Comparison of ENCODE assay signal across 34 cellular contexts in the genomic region with DNA sequence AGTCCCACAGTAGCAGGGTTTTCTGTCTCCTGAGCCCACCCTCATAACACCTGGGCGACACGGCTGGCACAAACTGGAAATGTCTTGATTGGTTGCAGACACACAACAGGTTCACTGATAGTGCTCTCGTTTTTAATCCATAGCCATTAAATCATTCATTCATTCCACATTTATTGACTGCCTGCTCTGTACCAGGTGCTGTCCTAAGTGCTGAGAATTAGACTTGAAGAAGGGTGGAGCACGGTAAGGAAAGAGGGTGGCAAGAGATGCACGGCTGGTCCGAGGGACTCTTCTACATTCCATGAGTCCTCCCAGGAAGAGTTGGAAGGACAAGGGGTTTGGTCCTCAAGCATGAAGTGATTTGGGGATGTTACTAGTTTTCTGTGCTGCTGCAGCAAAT.
"Had no signal": no experiment of that assay in that cellular context is flagged by ENCODE, and none has a peak within 500 bp of the region (broad histone marks: within the 10 kb centered on the region; RNA-seq: fewer than 3 reads in every experiment).

No MANE protein-coding gene starts in this region.

- H3K4me3 ChIP-seq: adrenal gland, body of pancreas, breast epithelium, coronary artery had no signal

- FAIRE-seq: astrocyte, colon, TTC549 had no signal

- H3K9me3 Mint-ChIP-seq: activated CD8-positive, alpha-beta T cell treated with anti-CD3 and anti-CD28 coated beads for 36 hours; activated naive CD4-positive, alpha-beta T cell treated with anti-CD3 and anti-CD28 coated beads for 36 hours; activated T-cell treated with anti-CD3 and anti-CD28 coated beads, Interleukin-2, amount 50 U/mL, for 4 hours had no signal

- H3K27ac Mint-ChIP-seq: activated B cell treated with CpG ODN at 0.5 μM for 24 hours; activated CD4-positive, alpha-beta memory T cell treated with anti-CD3 and anti-CD28 coated beads for 36 hours; activated CD4-positive, alpha-beta T cell treated with anti-CD3 and anti-CD28 coated beads for 36 hours; activated CD8-positive, alpha-beta T cell treated with anti-CD3 and anti-CD28 coated beads for 36 hours; activated naive CD4-positive, alpha-beta T cell treated with anti-CD3 and anti-CD28 coated beads for 36 hours; activated naive CD4-positive, alpha-beta T cell treated with anti-CD3 and anti-CD28 coated beads, Interleukin-2, amount 50 U/mL, for 72 hours; activated naive CD8-positive, alpha-beta T cell treated with anti-CD3 and anti-CD28 coated beads for 36 hours; activated T-cell treated with anti-CD3 and anti-CD28 coated beads, Interleukin-2, amount 50 U/mL, for 72 hours; activated T-helper 1 cell treated with anti-CD3 and anti-CD28 coated beads, Interleukin-12 subunit alpha, Interleukin-12 subunit beta, Interleukin-2, Interleukin-4 antibody, amounts not matched to agents 30 ng/mL and 10 ng/mL and 1 ng/mL, durations not matched to agents 14 hours and 24 hours and 36 hours; activated T-helper 17 cell treated with anti-CD3 and anti-CD28 coated beads, Interleukin-2, amount 50 U/mL, for 72 hours had no signal

- H3K27me3 ChIP-seq: adrenal gland, body of pancreas, brain microvascular endothelial cell, breast epithelium had no signal

- ATAC-seq: activated CD4-positive, alpha-beta T cell treated with anti-CD3 and anti-CD28 coated beads for 36 hours; activated CD8-positive, alpha-beta T cell treated with anti-CD3 and anti-CD28 coated beads for 36 hours; activated naive CD4-positive, alpha-beta T cell treated with anti-CD3 and anti-CD28 coated beads, Interleukin-2, amount 50 U/mL, for 72 hours; activated T-cell treated with anti-CD3 and anti-CD28 coated beads, Interleukin-2, amount 50 U/mL, for 4 hours; activated T-cell treated with anti-CD3 and anti-CD28 coated beads, Interleukin-2, amount 50 U/mL, for 72 hours; activated T-helper 17 cell treated with anti-CD3 and anti-CD28 coated beads, Interleukin-2, amount 50 U/mL, for 72 hours; body of pancreas had no signal

- DNase-seq: activated B cell treated with CpG ODN at 0.5 μM for 24 hours; activated CD4-positive, alpha-beta memory T cell treated with anti-CD3 and anti-CD28 coated beads for 36 hours; activated CD4-positive, alpha-beta T cell treated with anti-CD3 and anti-CD28 coated beads for 36 hours; activated CD4-positive, alpha-beta T cell treated with anti-CD3 and anti-CD28 coated beads for 48 hours; activated CD4-positive, alpha-beta T cell treated with anti-CD3 and anti-CD28 coated beads, Interleukin-2, amount 50 U/mL, for 1 hour; activated CD4-positive, alpha-beta T cell treated with anti-CD3 and anti-CD28 coated beads, Interleukin-2, amount 50 U/mL, for 4 hours; activated CD4-positive, CD25-positive, alpha-beta regulatory T cell treated with anti-CD3 and anti-CD28 coated beads, Interleukin-2, amount 50 U/mL, for 72 hours; activated CD8-positive, alpha-beta memory T cell treated with anti-CD3 and anti-CD28 coated beads, Interleukin-2, amount 50 U/mL, for 4 hours; activated CD8-positive, alpha-beta T cell treated with anti-CD3 and anti-CD28 coated beads for 36 hours; activated effector memory CD4-positive, alpha-beta T cell treated with anti-CD3 and anti-CD28 coated beads, Interleukin-2, amount 50 U/mL, for 16 hours; activated gamma-delta T cell treated with Interleukin-2 at 50 U/mL for 16 hours; activated naive CD4-positive, alpha-beta T cell; activated naive CD4-positive, alpha-beta T cell treated with anti-CD3 and anti-CD28 coated beads for 36 hours; activated naive CD4-positive, alpha-beta T cell treated with anti-CD3 and anti-CD28 coated beads, Interleukin-2, amount 50 U/mL, for 16 hours; activated naive CD8-positive, alpha-beta T cell treated with anti-CD3 and anti-CD28 coated beads for 36 hours; activated T-cell treated with anti-CD3 and anti-CD28 coated beads for 4 hours; activated T-cell treated with anti-CD3 and anti-CD28 coated beads, Interleukin-2, amount 50 U/mL, for 1 hour; activated T-cell treated with anti-CD3 and anti-CD28 coated beads, Interleukin-2, amount 50 U/mL, for 4 hours; activated T-cell treated with anti-CD3 and anti-CD28 coated beads, Interleukin-2, amount 50 U/mL, for 72 hours; adrenal gland; amniotic stem cell; aorta; body of pancreas; brain microvascular endothelial cell; central memory CD4-positive, alpha-beta T cell had no signal

- H3K4me3 Mint-ChIP-seq: activated B cell treated with CpG ODN at 0.5 μM for 24 hours; activated CD4-positive, alpha-beta memory T cell treated with anti-CD3 and anti-CD28 coated beads for 36 hours; activated CD4-positive, alpha-beta T cell treated with anti-CD3 and anti-CD28 coated beads for 36 hours; activated CD8-positive, alpha-beta T cell treated with anti-CD3 and anti-CD28 coated beads for 36 hours; activated naive CD4-positive, alpha-beta T cell treated with anti-CD3 and anti-CD28 coated beads for 36 hours; activated naive CD8-positive, alpha-beta T cell treated with anti-CD3 and anti-CD28 coated beads for 36 hours; activated T-cell treated with anti-CD3 and anti-CD28 coated beads, Interleukin-2, amount 50 U/mL, for 4 hours; activated T-cell treated with anti-CD3 and anti-CD28 coated beads, Interleukin-2, amount 50 U/mL, for 72 hours; activated T-helper 1 cell treated with anti-CD3 and anti-CD28 coated beads, Interleukin-12 subunit alpha, Interleukin-12 subunit beta, Interleukin-2, Interleukin-4 antibody, amounts not matched to agents 30 ng/mL and 10 ng/mL and 1 ng/mL, durations not matched to agents 14 hours and 24 hours and 36 hours; activated T-helper 17 cell treated with anti-CD3 and anti-CD28 coated beads, Interleukin-2, amount 50 U/mL, for 72 hours had no signal

- H3K4me1 Mint-ChIP-seq: activated B cell treated with CpG ODN at 0.5 μM for 24 hours; activated CD4-positive, alpha-beta T cell treated with anti-CD3 and anti-CD28 coated beads for 36 hours had no signal

- H3K9me3 ChIP-seq: adrenal gland, body of pancreas had no signal

- H3K27ac ChIP-seq: adrenal gland, body of pancreas, brain microvascular endothelial cell, breast epithelium, coronary artery, VCaP had no signal

- H3K4me1 ChIP-seq: adrenal gland, body of pancreas, breast epithelium had no signal

- H3K36me3 ChIP-seq: adrenal gland, brain microvascular endothelial cell, breast epithelium had no signal
